Comparison of ENCODE assay signal across 11 cellular contexts in genomic region chr5:144028058-144028457, GRCh38.
A peak's percentile ranks its signal among the peaks of the same experiment; 100 is the strongest.
DNase-seq lines count a peak whose midpoint lies in the region; ATAC-seq, FAIRE-seq and TF ChIP-seq lines count a peak whose summit lies in the region.
"Had no signal": no experiment of that assay in that cellular context is flagged by ENCODE, and none has a peak within 500 bp of the region (broad histone marks: within the 10 kb centered on the region; RNA-seq: fewer than 3 reads in every experiment).

No MANE protein-coding gene starts in this region.

- DNase-seq in NCI-H2196 (lab: John Stamatoyannopoulos, UW; ENCODE audit: unreplicated experiment) (peak; percentile 41), NCI-H2196 treated with DMSO at 0.1 percent for 48 hours (lab: John Stamatoyannopoulos, UW; ENCODE audit: unreplicated experiment) (no peak), amniotic epithelial cell (ENCODE audit: low read depth) (peak; percentile 96), left cardiac atrium (no peak), GM10248 (ENCODE audit: extremely low spot score) (no peak), small intestine (no peak)
- DNase-seq: activated CD4-positive, alpha-beta T cell treated with anti-CD3 and anti-CD28 coated beads for 36 hours; esophagus squamous epithelium; Karpas-422 had no signal

- intact Hi-C loops in left cardiac atrium (cut with DNase I), result no loop called here

- peak overlapping the region; percentile 73 for H3K27ac ChIP-seq in stomach smooth muscle (ENCODE audit: low read length)
- H3K27ac ChIP-seq in small intestine (ENCODE audit: low read depth in 1 of 2, low read length in 1 of 2), result no peak overlapping the region

- no peak for FAIRE-seq in small intestine (lab: Jason Lieb, UNC)

- POLR2A ChIA-PET in GM10248 (lab: Yijun Ruan, JAX), result no interaction called here

- WGBS in small intestine, 3 donors, result 8 to 21% (median 21%) methylated on average over 2 of the region's 2 CpGs

- H3K9me3 ChIP-seq in stomach smooth muscle (ENCODE audit: control insufficient read depth in 2 of 2, low read length in 2 of 2) (no peaks in the 10 kb centered on the region), small intestine (ENCODE audit: control insufficient read depth, low read depth) (no peaks in the 10 kb centered on the region)
- H3K9me3 ChIP-seq: esophagus squamous epithelium had no signal

- H3K9ac ChIP-seq in stomach smooth muscle (ENCODE audit: low read length in 2 of 2), result peak overlapping the region in 1 of 2 donors; percentile 38

- no peak for TF ChIP-seq CTCF in GM10248 (IDR thresholded peaks at IDR 0.05; ENCODE audit: control extremely low read depth, extremely low read depth, low read depth, missing control alignments)

- H3K4me3 ChIP-seq in stomach smooth muscle (ENCODE audit: low read length in 2 of 2) (peak overlapping the region; percentile 37 to 54), small intestine (ENCODE audit: low read depth in 1 of 2, low read length in 2 of 2) (no peak overlapping the region)
- H3K4me3 ChIP-seq: esophagus squamous epithelium had no signal

- H3K4me1 ChIP-seq in stomach smooth muscle (ENCODE audit: control insufficient read depth, insufficient read depth, low read length), result peaks cover 15% of the 10 kb centered on the region
- no peaks in the 10 kb centered on the region for H3K4me1 ChIP-seq in small intestine (ENCODE audit: control insufficient read depth in 2 of 2, insufficient read depth in 1 of 2, low read depth in 1 of 2, low read length in 1 of 2)

- CTCF ChIA-PET in GM10248 (lab: Yijun Ruan, JAX), result no interaction called here

- H3K27me3 ChIP-seq in stomach smooth muscle (ENCODE audit: control insufficient read depth in 1 of 2, insufficient read depth in 2 of 2, low read length in 2 of 2) (no peaks in the 10 kb centered on the region), small intestine (ENCODE audit: control insufficient read depth in 2 of 2, insufficient read depth in 2 of 2, low read length in 2 of 2) (no peaks in the 10 kb centered on the region)
- H3K27me3 ChIP-seq: esophagus squamous epithelium had no signal

- H3K36me3 ChIP-seq in stomach smooth muscle (ENCODE audit: control insufficient read depth in 2 of 2, insufficient read depth in 2 of 2, low read length in 2 of 2) (no peaks in the 10 kb centered on the region), small intestine (ENCODE audit: control insufficient read depth in 2 of 2, insufficient read depth in 2 of 2, low read length in 2 of 2) (no peaks in the 10 kb centered on the region)
- H3K36me3 ChIP-seq: esophagus squamous epithelium had no signal

- ATAC-seq in left cardiac atrium (peak; percentile 67 to 75), GM21619 (IDR thresholded peaks at IDR 0.05; ENCODE audit: unreplicated experiment) (no peak)
- ATAC-seq: activated CD4-positive, alpha-beta T cell treated with anti-CD3 and anti-CD28 coated beads for 36 hours had no signal

Comparison
In these comparisons a context has a peak if more than half of its experiments do, and no peak if none do; other contexts are left out.
1. DNase-seq: peak in NCI-H2196 (single experiment) and amniotic epithelial cell (single experiment); none in NCI-H2196 treated with DMSO at 0.1 percent for 48 hours (single experiment), left cardiac atrium (single experiment), GM10248 (single experiment) and small intestine (single experiment).
2. H3K4me3 ChIP-seq: peak in stomach smooth muscle (2 of 2); none in small intestine (0 of 2).